23 cellular contexts compared by ENCODE assay signal in the genomic region with DNA sequence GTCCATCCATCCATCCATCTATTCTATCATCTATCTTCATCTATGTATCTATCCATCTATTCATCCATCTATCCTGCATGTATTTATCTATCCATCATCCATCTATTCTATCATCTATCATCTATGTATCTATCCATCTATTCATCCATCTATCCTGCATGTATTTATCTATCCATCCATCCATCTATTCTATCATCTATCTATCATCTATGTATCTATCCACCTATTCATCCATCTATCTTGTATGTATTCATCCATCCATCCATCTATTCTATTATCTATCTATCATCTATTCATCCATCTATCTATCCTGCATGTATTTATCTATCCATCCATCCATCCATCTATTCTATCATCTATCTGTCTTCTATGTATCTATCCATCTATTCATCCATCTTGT.
DNase-seq lines count a peak whose midpoint lies in the region; ATAC-seq, FAIRE-seq and TF ChIP-seq lines count a peak whose summit lies in the region.
"Had no signal": no experiment of that assay in that cellular context is flagged by ENCODE, and none has a peak within 500 bp of the region (broad histone marks: within the 10 kb centered on the region; RNA-seq: fewer than 3 reads in every experiment).

No MANE protein-coding gene starts in this region.

- DNase-seq in A549 (ENCODE audit: low read depth in 1 of 2, low spot score in 1 of 2) (no peak), HTR-8/SVneo (ENCODE audit: insufficient read length, low spot score) (no peak), DMS 273 treated with DMSO at 0.1 percent for 48 hours (lab: John Stamatoyannopoulos, UW) (no peak), OCI-LY7 (ENCODE audit: low spot score) (no peak)
- DNase-seq: ACHN; Caco-2; Calu3; CD4-positive, alpha-beta T cell; CD8-positive, alpha-beta T cell; DMS153; DMS53; DMS79; DND-41; EL; GDM1 had no signal

- no peaks in the 10 kb centered on the region for H3K9me3 ChIP-seq in A549
- no peaks in the 10 kb centered on the region for H3K9me3 ChIP-seq in HEK293 (ENCODE audit: control insufficient read depth, insufficient read depth, low read depth, low read length)
- no peaks in the 10 kb centered on the region for H3K9me3 ChIP-seq in OCI-LY7 (ENCODE audit: low read length)

- ATAC-seq in A549 = no peak
- ATAC-seq: CD8-positive, alpha-beta T cell; GM12878 had no signal

- H2AFZ ChIP-seq in OCI-LY7 (ENCODE audit: low read length) = no peak overlapping the region

- H3K79me2 ChIP-seq in OCI-LY7 (ENCODE audit: insufficient read depth, low read depth, low read length) = no peaks in the 10 kb centered on the region

- no peaks in the 10 kb centered on the region for H3K36me3 ChIP-seq in HEK293 (ENCODE audit: control insufficient read depth in 2 of 2, insufficient read depth in 1 of 2, low read length in 2 of 2)
- no peaks in the 10 kb centered on the region for H3K36me3 ChIP-seq in OCI-LY7 (ENCODE audit: insufficient read depth, low read length)
- H3K36me3 ChIP-seq: BLaER1 treated with 17β-estradiol and CSF1 and Interleukin-3, amounts not matched to agents 10 nM and 100 nM had no signal

- no peaks in the 10 kb centered on the region for H4K20me1 ChIP-seq in OCI-LY7 (ENCODE audit: insufficient read depth, low read length)
- H4K20me1 ChIP-seq: BLaER1 treated with 17β-estradiol and CSF1 and Interleukin-3, amounts not matched to agents 10 nM and 100 nM had no signal

- TF ChIP-seq EP300 in A549 (IDR thresholded peaks at IDR 0.05) = no peak

- H3K9me2 ChIP-seq in OCI-LY7 (ENCODE audit: insufficient read depth, low read length) = no peaks in the 10 kb centered on the region

- H3K27ac ChIP-seq in A549 (no peak overlapping the region), HEK293 (ENCODE audit: extremely low read depth, low read depth, low read length) (no peak overlapping the region), OCI-LY7 (ENCODE audit: low read depth, low read length, poor library complexity, severe bottlenecking) (no peak overlapping the region)
- H3K27ac ChIP-seq: 22Rv1; BLaER1 treated with 17β-estradiol and CSF1 and Interleukin-3, amounts not matched to agents 10 nM and 100 nM; C4-2B had no signal

- POLR2A ChIA-PET in A549 (lab: Yijun Ruan, JAX) = no interaction called here
- POLR2A ChIA-PET in HEK293 (lab: Yijun Ruan, JAX) = no interaction called here
- POLR2A ChIA-PET in OCI-LY7 (lab: Charles Lee) = no interaction called here

- CTCF ChIA-PET in A549 (lab: Yijun Ruan, JAX) (no interaction called here), HEK293 (lab: Yijun Ruan, JAX) (no interaction called here), OCI-LY7 (lab: Charles Lee; ENCODE audit: unreplicated experiment) (no interaction called here)

- H3K4me3 ChIP-seq in A549 = no peak overlapping the region
- H3K4me3 ChIP-seq in HEK293 (ENCODE audit: low read depth, low read length) = no peak overlapping the region
- H3K4me3 ChIP-seq in OCI-LY7 (ENCODE audit: low read depth, low read length, poor library complexity, severe bottlenecking) = no peak overlapping the region
- H3K4me3 ChIP-seq: BLaER1 treated with 17β-estradiol and CSF1 and Interleukin-3, amounts not matched to agents 10 nM and 100 nM; GM12878 had no signal

- no peak for TF ChIP-seq RAD21 in A549 (conservative IDR thresholded peaks at IDR 0.05 in 1 of 2, IDR thresholded peaks at IDR 0.05 in 1 of 2)

- intact Hi-C loops in OCI-LY7 (cut with micrococcal nuclease; ENCODE audit: unreplicated experiment) = no loop called here

- no peak for TF ChIP-seq POLR2A in A549 (IDR thresholded peaks at IDR 0.05; ENCODE audit: low read length)

- peak; percentile 36 for FAIRE-seq in A549 (lab: Jason Lieb, UNC)
- peak; percentile 16 for FAIRE-seq in HTR-8/SVneo (lab: Jason Lieb, UNC)
- FAIRE-seq: D721Med, GM12878, GM12892, GM18507 had no signal

- TF ChIP-seq CTCF in A549 (IDR thresholded peaks at IDR 0.05) (no peak), HEK293 (tag by site-specific recombination; IDR thresholded peaks at IDR 0.05) (no peak), OCI-LY7 (conservative IDR thresholded peaks at IDR 0.05; ENCODE audit: low read length) (no peak)

- no TSS peak for BruUV-seq in OCI-LY7 (replicated peaks; lab: Mats Ljungman, UMichigan)

- H3K4me1 ChIP-seq in A549 (no peaks in the 10 kb centered on the region), HEK293 (ENCODE audit: control insufficient read depth, insufficient read depth, low read length) (no peaks in the 10 kb centered on the region), OCI-LY7 (ENCODE audit: insufficient read depth, low read length, poor library complexity, severe bottlenecking) (no peaks in the 10 kb centered on the region)
- H3K4me1 ChIP-seq: Caco-2 had no signal

- no peak overlapping the region for H3K4me2 ChIP-seq in A549
- no peak overlapping the region for H3K4me2 ChIP-seq in OCI-LY7 (ENCODE audit: low read length)
- H3K4me2 ChIP-seq: BLaER1 treated with 17β-estradiol and CSF1 and Interleukin-3, amounts not matched to agents 10 nM and 100 nM had no signal

TF ChIP-seq in A549, 52 proteins besides CTCF, POLR2A, EP300 and RAD21:
- TF ChIP-seq NPAS2 (CRISPR knock-in tag; IDR thresholded peaks at IDR 0.05; ENCODE audit: borderline replicate concordance) = no peak
- TF ChIP-seq KDM1A (IDR thresholded peaks at IDR 0.05; ENCODE audit: low read depth) = no peak
- TF ChIP-seq CBX8 (IDR thresholded peaks at IDR 0.05) = no peak
- no peak for TF ChIP-seq CEBPB (IDR thresholded peaks at IDR 0.05)
- TF ChIP-seq HEYL (CRISPR knock-in tag; IDR thresholded peaks at IDR 0.05) = no peak
- no peak for TF ChIP-seq MAZ (IDR thresholded peaks at IDR 0.05; ENCODE audit: borderline replicate concordance, low read depth, low read length)
- no peak for TF ChIP-seq ZNF302 (CRISPR knock-in tag; IDR thresholded peaks at IDR 0.05)
- no peak for TF ChIP-seq ZFP36 (IDR thresholded peaks at IDR 0.05; ENCODE audit: borderline replicate concordance, partially characterized antibody)
- no peak for TF ChIP-seq JUNB (IDR thresholded peaks at IDR 0.05)

TF ChIP-seq in HEK293, 187 proteins besides CTCF, POLR2A, EP300 and RAD21:
- TF ChIP-seq ZBTB17 (tag by site-specific recombination; IDR thresholded peaks at IDR 0.05) = peak; percentile 97
- TF ChIP-seq, protein P1, sequence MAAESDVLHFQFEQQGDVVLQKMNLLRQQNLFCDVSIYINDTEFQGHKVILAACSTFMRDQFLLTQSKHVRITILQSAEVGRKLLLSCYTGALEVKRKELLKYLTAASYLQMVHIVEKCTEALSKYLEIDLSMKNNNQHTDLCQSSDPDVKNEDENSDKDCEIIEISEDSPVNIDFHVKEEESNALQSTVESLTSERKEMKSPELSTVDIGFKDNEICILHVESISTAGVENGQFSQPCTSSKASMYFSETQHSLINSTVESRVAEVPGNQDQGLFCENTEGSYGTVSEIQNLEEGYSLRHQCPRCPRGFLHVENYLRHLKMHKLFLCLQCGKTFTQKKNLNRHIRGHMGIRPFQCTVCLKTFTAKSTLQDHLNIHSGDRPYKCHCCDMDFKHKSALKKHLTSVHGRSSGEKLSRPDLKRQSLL (tag by site-specific recombination; IDR thresholded peaks at IDR 0.05) = no peak
- no peak for TF ChIP-seq ZNF529 (tag by site-specific recombination; IDR thresholded peaks at IDR 0.05; ENCODE audit: insufficient replicate concordance)
- TF ChIP-seq ZNF366 (tag by site-specific recombination; conservative IDR thresholded peaks at IDR 0.05) = peak; percentile 77
